In the genomic region with DNA sequence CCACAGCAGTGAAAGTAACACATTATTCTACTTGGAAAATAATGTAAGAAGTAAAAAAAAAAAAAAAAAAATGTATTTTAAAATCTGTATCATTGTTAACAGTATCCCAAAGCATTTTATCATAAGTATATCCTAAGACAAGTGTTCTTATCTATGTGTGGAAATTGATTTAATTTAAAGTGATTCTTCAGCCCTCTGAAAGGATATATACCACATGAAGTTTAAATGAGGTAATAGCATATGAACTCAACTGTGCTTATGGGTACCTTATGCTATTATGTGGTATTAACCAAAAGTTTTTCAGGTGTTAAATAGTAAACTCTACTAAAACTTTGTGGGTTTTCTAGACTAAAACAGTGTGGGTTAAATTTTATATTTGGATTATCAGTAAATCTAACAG, we compare ENCODE assay signal across 20 cellular contexts. TPM values are rescaled to one million over a fixed set of nuclear protein-coding genes. Genes with fewer than 3 reads are reported as not detected.
A peak's percentile ranks its signal among the peaks of the same experiment; 100 is the strongest.
DNase-seq lines count a peak whose midpoint lies in the region; ATAC-seq and TF ChIP-seq lines count a peak whose summit lies in the region.
"Had no signal": no experiment of that assay in that cellular context is flagged by ENCODE, and none has a peak within 500 bp of the region (broad histone marks: within the 10 kb centered on the region; RNA-seq: fewer than 3 reads in every experiment).

No MANE protein-coding gene starts in this region.

- H3K4me1 ChIP-seq in Loucy (ENCODE audit: insufficient read depth, low read length, poor library complexity, severe bottlenecking) (peaks cover 65% of the 10 kb centered on the region), osteoblast (ENCODE audit: insufficient read depth, low read length) (peaks cover 46% of the 10 kb centered on the region), H9 (ENCODE audit: insufficient read depth, low read length) (no peaks in the 10 kb centered on the region)

- peak overlapping the region in 1 of 2 donors; percentile 93 for H3K4me3 Mint-ChIP-seq in activated T-cell treated with anti-CD3 and anti-CD28 coated beads, Interleukin-2, amount 50 U/mL, for 72 hours
- no peak overlapping the region for H3K4me3 Mint-ChIP-seq in activated T-helper 2 cell treated with anti-CD3 and anti-CD28 coated beads, Interferon-gamma antibody, Interleukin-2, Interleukin-4, amounts not matched to agents 10 μg/mL and 5 μg/mL and 100 μg/mL, durations not matched to agents 14 hours and 24 hours and 36 hours (ENCODE audit: low read depth)
- peak overlapping the region in 1 of 2 experiments; percentile 96; a peak in 1 of 5 replicates for H3K4me3 Mint-ChIP-seq in H9
- H3K4me3 Mint-ChIP-seq: central memory CD8-positive, alpha-beta T cell had no signal

- H3K27ac ChIP-seq in osteoblast (ENCODE audit: low read depth, low read length) (peak overlapping the region; percentile 18), H9 (ENCODE audit: insufficient read length, low read depth, low read length) (no peak overlapping the region)

- H3K27me3 ChIP-seq in Loucy (ENCODE audit: insufficient read depth, low read length, poor library complexity, severe bottlenecking) = peaks cover 8% of the 10 kb centered on the region
- H3K27me3 ChIP-seq in osteoblast (ENCODE audit: insufficient read depth, low read length) = no peaks in the 10 kb centered on the region
- no peaks in the 10 kb centered on the region for H3K27me3 ChIP-seq in H9 (ENCODE audit: insufficient read depth, low read length)
- H3K27me3 ChIP-seq: esophagus squamous epithelium had no signal

- no peak overlapping the region for H3K18ac ChIP-seq in H9 (ENCODE audit: insufficient read length, low read depth, low read length)

- no peak overlapping the region for H2BK20ac ChIP-seq in H9 (ENCODE audit: low read depth, low read length, poor library complexity, severe bottlenecking)

- H3K14ac ChIP-seq in H9 (ENCODE audit: insufficient read depth, low read length) = no peak overlapping the region

- H3K4me1 Mint-ChIP-seq in activated T-cell treated with anti-CD3 and anti-CD28 coated beads, Interleukin-2, amount 50 U/mL, for 72 hours (ENCODE audit: low read depth) = peaks cover 71% of the 10 kb centered on the region
- peaks cover 66% of the 10 kb centered on the region for H3K4me1 Mint-ChIP-seq in activated T-helper 2 cell treated with anti-CD3 and anti-CD28 coated beads, Interferon-gamma antibody, Interleukin-2, Interleukin-4, amounts not matched to agents 10 μg/mL and 5 μg/mL and 100 μg/mL, durations not matched to agents 14 hours and 24 hours and 36 hours (ENCODE audit: low read depth)
- peaks cover 41 to 46% of the 10 kb centered on the region in 2 experiments for H3K4me1 Mint-ChIP-seq in H9

- no peak overlapping the region for H4K5ac ChIP-seq in H9 (ENCODE audit: insufficient read length, low read depth, low read length)

- H3K27ac Mint-ChIP-seq in activated T-cell treated with anti-CD3 and anti-CD28 coated beads, Interleukin-2, amount 50 U/mL, for 72 hours = peak overlapping the region; percentile 89
- peak overlapping the region; percentile 44 for H3K27ac Mint-ChIP-seq in activated T-helper 2 cell treated with anti-CD3 and anti-CD28 coated beads, Interferon-gamma antibody, Interleukin-2, Interleukin-4, amounts not matched to agents 10 μg/mL and 5 μg/mL and 100 μg/mL, durations not matched to agents 14 hours and 24 hours and 36 hours
- peak overlapping the region in 1 of 3 experiments; percentile 93; a peak in 1 of 7 replicates for H3K27ac Mint-ChIP-seq in H9
- H3K27ac Mint-ChIP-seq: activated T-helper 17 cell treated with anti-CD3 and anti-CD28 coated beads, Interleukin-2, amount 50 U/mL, for 72 hours had no signal

- peaks cover 89% of the 10 kb centered on the region for H3K79me2 ChIP-seq in Loucy (ENCODE audit: insufficient read depth, low read length)
- peaks cover 79% of the 10 kb centered on the region for H3K79me2 ChIP-seq in osteoblast (ENCODE audit: insufficient read depth, low read length)
- H3K79me2 ChIP-seq in H9 (ENCODE audit: insufficient read depth, low read length) = peaks cover 44% of the 10 kb centered on the region; the same call in 1 of the 2 replicates

- no peak overlapping the region for H2AK5ac ChIP-seq in H9 (ENCODE audit: insufficient read length, low read length)

- H3K9me3 ChIP-seq in Loucy (ENCODE audit: insufficient read depth, low read depth, low read length) (no peaks in the 10 kb centered on the region), osteoblast (ENCODE audit: low read depth, low read length) (no peaks in the 10 kb centered on the region), H9 (ENCODE audit: control insufficient read depth, low read depth, low read length) (no peaks in the 10 kb centered on the region)
- H3K9me3 ChIP-seq: esophagus squamous epithelium had no signal

- peaks cover 6 to 42% of the 10 kb centered on the region in 2 donors for H3K36me3 Mint-ChIP-seq in activated T-cell treated with anti-CD3 and anti-CD28 coated beads, Interleukin-2, amount 50 U/mL, for 72 hours (ENCODE audit: insufficient read depth in 2 of 2)
- H3K36me3 Mint-ChIP-seq in activated T-helper 2 cell treated with anti-CD3 and anti-CD28 coated beads, Interferon-gamma antibody, Interleukin-2, Interleukin-4, amounts not matched to agents 10 μg/mL and 5 μg/mL and 100 μg/mL, durations not matched to agents 14 hours and 24 hours and 36 hours (ENCODE audit: low read depth) = peaks cover 84% of the 10 kb centered on the region
- peaks cover 38 to 63% (median 60%) of the 10 kb centered on the region in 3 experiments for H3K36me3 Mint-ChIP-seq in H9 (ENCODE audit: insufficient read depth in 1 of 3, low read depth in 3 of 3)

- intact Hi-C loops in activated T-helper 2 cell treated with anti-CD3 and anti-CD28 coated beads, Interferon-gamma antibody, Interleukin-2, Interleukin-4, amounts not matched to agents 10 μg/mL and 5 μg/mL and 100 μg/mL, durations not matched to agents 14 hours and 24 hours and 36 hours (cut with micrococcal nuclease) = no loop called here

- peaks cover 4% of the 10 kb centered on the region for H3K23me2 ChIP-seq in H9 (ENCODE audit: insufficient read length, low read depth, low read length, poor library complexity, severe bottlenecking)

- H3K9me3 Mint-ChIP-seq in activated T-cell treated with anti-CD3 and anti-CD28 coated beads, Interleukin-2, amount 50 U/mL, for 72 hours = no peaks in the 10 kb centered on the region
- H3K9me3 Mint-ChIP-seq in activated T-helper 2 cell treated with anti-CD3 and anti-CD28 coated beads, Interferon-gamma antibody, Interleukin-2, Interleukin-4, amounts not matched to agents 10 μg/mL and 5 μg/mL and 100 μg/mL, durations not matched to agents 14 hours and 24 hours and 36 hours = no peaks in the 10 kb centered on the region
- no peaks in the 10 kb centered on the region for H3K9me3 Mint-ChIP-seq in H9
- H3K9me3 Mint-ChIP-seq: activated T-helper 17 cell treated with anti-CD3 and anti-CD28 coated beads, Interleukin-2, amount 50 U/mL, for 72 hours; central memory CD8-positive, alpha-beta T cell had no signal

- H3K27me3 Mint-ChIP-seq in activated T-cell treated with anti-CD3 and anti-CD28 coated beads, Interleukin-2, amount 50 U/mL, for 72 hours (ENCODE audit: low read depth) = no peaks in the 10 kb centered on the region
- no peaks in the 10 kb centered on the region for H3K27me3 Mint-ChIP-seq in activated T-helper 2 cell treated with anti-CD3 and anti-CD28 coated beads, Interferon-gamma antibody, Interleukin-2, Interleukin-4, amounts not matched to agents 10 μg/mL and 5 μg/mL and 100 μg/mL, durations not matched to agents 14 hours and 24 hours and 36 hours (ENCODE audit: low read depth)
- H3K27me3 Mint-ChIP-seq in H9 (ENCODE audit: low read depth) = peaks cover 4% of the 10 kb centered on the region; the same call in 1 of the 2 replicates
- H3K27me3 Mint-ChIP-seq: activated T-helper 17 cell treated with anti-CD3 and anti-CD28 coated beads, Interleukin-2, amount 50 U/mL, for 72 hours; central memory CD8-positive, alpha-beta T cell had no signal

- H3K4me3 ChIP-seq in Loucy (ENCODE audit: low read length, poor library complexity, severe bottlenecking) = peak overlapping the region; percentile 98
- no peak overlapping the region for H3K4me3 ChIP-seq in osteoblast (ENCODE audit: insufficient read depth, low read length)
- H3K4me3 ChIP-seq: esophagus squamous epithelium had no signal

- no peak for TF ChIP-seq CTCF in Loucy (conservative IDR thresholded peaks at IDR 0.05; ENCODE audit: low read length)
- TF ChIP-seq CTCF in osteoblast (IDR thresholded peaks at IDR 0.05; ENCODE audit: extremely low read depth, low read depth, low read length) = no peak
- TF ChIP-seq CTCF in H9 (conservative IDR thresholded peaks at IDR 0.05) = no peak

- H3F3A ChIP-seq in Loucy (ENCODE audit: low read depth) = peaks cover 36% of the 10 kb centered on the region

- peaks cover 75% of the 10 kb centered on the region for H4K20me1 ChIP-seq in Loucy (ENCODE audit: insufficient read depth, low read length, poor library complexity, severe bottlenecking)
- H4K20me1 ChIP-seq in osteoblast (ENCODE audit: insufficient read depth, low read length) = peaks cover 4% of the 10 kb centered on the region
- H4K20me1 ChIP-seq in H9 (ENCODE audit: control insufficient read depth, insufficient read depth, insufficient read length) = no peaks in the 10 kb centered on the region

- H3K4me2 ChIP-seq in Loucy (ENCODE audit: low read depth, low read length, poor library complexity, severe bottlenecking) = peak overlapping the region; percentile 90
- H3K4me2 ChIP-seq in osteoblast (ENCODE audit: insufficient read depth, low read length) = peak overlapping the region; percentile 92
- H3K4me2 ChIP-seq in H9 (ENCODE audit: insufficient read depth, insufficient read length, low read length) = no peak overlapping the region

- H2BK120ac ChIP-seq in H9 (ENCODE audit: low read depth, low read length, poor library complexity, severe bottlenecking) = no peak overlapping the region

- H2AFZ ChIP-seq in Loucy (ENCODE audit: low read length) = no peak overlapping the region
- no peak overlapping the region for H2AFZ ChIP-seq in osteoblast (ENCODE audit: low read length)
- H2AFZ ChIP-seq in H9 (ENCODE audit: low read length) = no peak overlapping the region

- no peak overlapping the region for H3K56ac ChIP-seq in H9 (ENCODE audit: insufficient read length, low read depth, low read length)

- H3K9me2 ChIP-seq in Loucy (replicated peaks; ENCODE audit: low read depth, low read length) = no peaks in the 10 kb centered on the region

- no peak overlapping the region for H3K4ac ChIP-seq in H9 (ENCODE audit: low read depth, low read length)

- no peak overlapping the region for H4K8ac ChIP-seq in H9 (replicated peaks; ENCODE audit: insufficient read length, low read depth, low read length)

- H3T11ph ChIP-seq in H9 (ENCODE audit: low read length) = no peak overlapping the region

- H2BK5ac ChIP-seq in H9 (ENCODE audit: insufficient read length, low read length) = no peak overlapping the region

- DNase-seq in activated T-cell treated with anti-CD3 and anti-CD28 coated beads, Interleukin-2, amount 50 U/mL, for 72 hours = no peak
- DNase-seq in activated T-cell treated with anti-CD3 and anti-CD28 coated beads, Interleukin-2, amount 50 U/mL, for 1 hour = no peak
- no peak for DNase-seq in activated T-helper 2 cell treated with anti-CD3 and anti-CD28 coated beads, Interferon-gamma antibody, Interleukin-2, Interleukin-4, amounts not matched to agents 10 μg/mL and 5 μg/mL and 100 μg/mL, durations not matched to agents 14 hours and 24 hours and 36 hours (ENCODE audit: low spot score)
- DNase-seq in osteoblast (ENCODE audit: insufficient read length, low spot score, missing footprints) (no peak), AML-193 (lab: John Stamatoyannopoulos, UW) (no peak), AG08395 (ENCODE audit: low spot score) (no peak), H9 (no peak)
- DNase-seq: activated CD4-positive, alpha-beta T cell treated with anti-CD3 and anti-CD28 coated beads, Interleukin-2, amount 50 U/mL, for 4 hours; amniotic stem cell; COR-L47; esophagus squamous epithelium; KG1; NCI-H2171; NCI-H69; occipital lobe; right cardiac atrium had no signal

- no peak for ATAC-seq in activated T-cell treated with anti-CD3 and anti-CD28 coated beads, Interleukin-2, amount 50 U/mL, for 72 hours (replicated peaks in 1 of 2)
- ATAC-seq: activated T-helper 17 cell treated with anti-CD3 and anti-CD28 coated beads, Interleukin-2, amount 50 U/mL, for 72 hours; Panc1; right cardiac atrium had no signal

- peak overlapping the region; percentile 95 for H3K9ac ChIP-seq in Loucy (ENCODE audit: low read depth, low read length, poor library complexity, severe bottlenecking)
- H3K9ac ChIP-seq in H9 (ENCODE audit: extremely low read depth, insufficient read length, low read length) = no peak overlapping the region

- no peak overlapping the region for H3K23ac ChIP-seq in H9 (ENCODE audit: insufficient read length, low read depth, low read length)

- no peaks in the 10 kb centered on the region for H3K79me1 ChIP-seq in H9 (ENCODE audit: insufficient read depth, low read depth, low read length, poor library complexity, severe bottlenecking)

- H2BK15ac ChIP-seq in H9 (ENCODE audit: low read depth, low read length) = no peak overlapping the region

- no peak overlapping the region for H4K91ac ChIP-seq in H9 (ENCODE audit: insufficient read length, low read depth, low read length)

- no peak overlapping the region for H2BK12ac ChIP-seq in H9 (ENCODE audit: insufficient read length, low read depth, low read length)

- H3K36me3 ChIP-seq in Loucy (ENCODE audit: insufficient read depth, low read length) (peaks cover 56% of the 10 kb centered on the region), osteoblast (ENCODE audit: insufficient read depth, low read length) (peaks cover 22% of the 10 kb centered on the region)

RNA-seq across cellular contexts. Expression of gene SECISBP2, which starts 2.8 kb away (rescaled TPM):
- 10 to 100 TPM; 41.6 to 47.0 TPM for total RNA-seq in activated T-cell treated with anti-CD3 and anti-CD28 coated beads, Interleukin-2, amount 50 U/mL, for 72 hours
- 51.3 and 53.5 TPM in 2 replicates for total RNA-seq in activated T-helper 2 cell treated with anti-CD3 and anti-CD28 coated beads, Interferon-gamma antibody, Interleukin-2, Interleukin-4, amounts not matched to agents 10 μg/mL and 5 μg/mL and 100 μg/mL, durations not matched to agents 14 hours and 24 hours and 36 hours
- total RNA-seq in osteoblast = 30.6 and 30.8 TPM in 2 replicates
- total RNA-seq in H9 (2021) = 58.2 and 62.7 TPM in 2 replicates

RNA-seq across cellular contexts. Expression of gene CKS2, which starts 4.5 kb away (rescaled TPM):
- 100 to 1,000 TPM; 145 to 155 TPM for total RNA-seq in activated T-cell treated with anti-CD3 and anti-CD28 coated beads, Interleukin-2, amount 50 U/mL, for 72 hours
- total RNA-seq in activated T-helper 2 cell treated with anti-CD3 and anti-CD28 coated beads, Interferon-gamma antibody, Interleukin-2, Interleukin-4, amounts not matched to agents 10 μg/mL and 5 μg/mL and 100 μg/mL, durations not matched to agents 14 hours and 24 hours and 36 hours = 172 and 177 TPM in 2 replicates
- total RNA-seq in osteoblast (17.0 and 18.6 TPM in 2 replicates), H9 (2021) (210 and 211 TPM in 2 replicates)
